Comparison of ENCODE assay signal across 8 cellular contexts in genomic region chr1:119275145-119275929, GRCh38.
DNase-seq lines count a peak whose midpoint lies in the region; ATAC-seq and TF ChIP-seq lines count a peak whose summit lies in the region.

No MANE protein-coding gene starts in this region.

- no peaks in the 10 kb centered on the region for H3K27me3 ChIP-seq in DOHH2 (ENCODE audit: control insufficient read depth, low read length)
- H3K27me3 ChIP-seq in colonic mucosa = no peaks in the 10 kb centered on the region
- no peaks in the 10 kb centered on the region for H3K27me3 ChIP-seq in transverse colon

- peaks cover under 1 to 19% of the 10 kb centered on the region in 2 donors for H3K27me3 Mint-ChIP-seq in T-cell
- H3K27me3 Mint-ChIP-seq in memory B cell = no peaks in the 10 kb centered on the region

- no peaks in the 10 kb centered on the region for H3K9me2 ChIP-seq in DOHH2 (replicated peaks; ENCODE audit: control insufficient read depth, low read length)

- 0 to 36% methylated on average over 1 to 4 of the region's 4 CpGs for WGBS in transverse colon (ENCODE audit: low coverage in 1 of 2), 2 donors

- DNase-seq in MV-4-11 (lab: John Stamatoyannopoulos, UW) (peak; percentile 39), T-cell (peak in 21 of 34 experiments; percentile 2 to 26 (median 14)), colonic mucosa (peak; percentile 54), memory B cell (ENCODE audit: low spot score in 2 of 2) (peak; percentile 4 to 11), transverse colon (peak; percentile 35), NCI-H524 treated with DMSO at 0.1 percent for 48 hours (lab: John Stamatoyannopoulos, UW) (no peak)

- TF ChIP-seq CTCF in DOHH2 (IDR thresholded peaks at IDR 0.05; ENCODE audit: low read depth, low read length, poor library complexity, severe bottlenecking) (peak; percentile 92), colonic mucosa (IDR thresholded peaks at IDR 0.05) (peak; percentile 78), transverse colon (IDR thresholded peaks at IDR 0.05) (peak; percentile 45 to 74 (median 73))

- no peak overlapping the region for H3K4me2 ChIP-seq in DOHH2 (ENCODE audit: low read length)

- H3K9me3 Mint-ChIP-seq in T-cell (no peaks in the 10 kb centered on the region), memory B cell (no peaks in the 10 kb centered on the region)

- in situ Hi-C loops in transverse colon (cut with MboI; ENCODE audit: low pct_ligation_motif_present in 1 of 4, low pct_unique_long_range_greater_than_20kb in 1 of 4, low sequenced_read_pairs in 3 of 4) = loop anchor here in 2 of 4 donors (10.0 kb wide), 1 partner anchor 89 kb away; the partner anchor contains the start of gene HAO2 (in 2 of the 2)

- POLR2A ChIA-PET in T-cell (lab: Charles Lee) = no interaction called here

- peak; percentile 85 for ATAC-seq in GM21723 (IDR thresholded peaks at IDR 0.05; ENCODE audit: unreplicated experiment)
- ATAC-seq in T-cell (replicated peaks in 1 of 4) = peak in 1 of 4 experiments; percentile 36
- peak; percentile 35 for ATAC-seq in memory B cell (ENCODE audit: low read depth)

- H3K27ac ChIP-seq in DOHH2 (ENCODE audit: low read depth, low read length) (no peak overlapping the region), colonic mucosa (no peak overlapping the region), transverse colon (no peak overlapping the region)

- no peaks in the 10 kb centered on the region for H3K79me2 ChIP-seq in DOHH2 (ENCODE audit: control insufficient read depth, low read length)

- H3K4me1 ChIP-seq in DOHH2 (ENCODE audit: control insufficient read depth, low read length) (no peaks in the 10 kb centered on the region), colonic mucosa (no peaks in the 10 kb centered on the region), transverse colon (peaks cover 0 to 7% (median 0%) of the 10 kb centered on the region in 4 donors)

- no peak overlapping the region for H3K9ac ChIP-seq in colonic mucosa (ENCODE audit: low read depth in 2 of 2, low read length in 2 of 2)

- TF ChIP-seq EP300 in transverse colon (IDR thresholded peaks at IDR 0.05; ENCODE audit: low read depth) = no peak

- no peak overlapping the region for H3K4me3 Mint-ChIP-seq in T-cell
- no peak overlapping the region for H3K4me3 Mint-ChIP-seq in memory B cell

- no peak for TF ChIP-seq POLR2A in transverse colon (IDR thresholded peaks at IDR 0.05)

- H3K4me1 Mint-ChIP-seq in T-cell = no peaks in the 10 kb centered on the region
- H3K4me1 Mint-ChIP-seq in memory B cell = no peaks in the 10 kb centered on the region

- no peaks in the 10 kb centered on the region for H3F3A ChIP-seq in DOHH2 (ENCODE audit: control insufficient read depth, insufficient read depth)

- no peak overlapping the region for H3K27ac Mint-ChIP-seq in T-cell
- no peak overlapping the region for H3K27ac Mint-ChIP-seq in memory B cell

- H3K4me3 ChIP-seq in DOHH2 (ENCODE audit: low read length) (no peak overlapping the region), colonic mucosa (no peak overlapping the region), transverse colon (no peak overlapping the region)

- H3K9me3 ChIP-seq in DOHH2 (ENCODE audit: control insufficient read depth, insufficient read depth, low read length) = no peaks in the 10 kb centered on the region
- no peaks in the 10 kb centered on the region for H3K9me3 ChIP-seq in colonic mucosa
- no peaks in the 10 kb centered on the region for H3K9me3 ChIP-seq in transverse colon

- CTCF ChIA-PET in T-cell (lab: Charles Lee) = interaction anchor here (0.6 to 2.1 kb wide), 8 partner anchors 7 to 404 kb away, joined by 3 to 5 read pairs (median 3); no protein-coding TSS in a partner anchor

- no peaks in the 10 kb centered on the region for H4K20me1 ChIP-seq in DOHH2 (ENCODE audit: control insufficient read depth, insufficient read depth, low read depth, low read length)

- H3K36me3 Mint-ChIP-seq in T-cell = no peaks in the 10 kb centered on the region
- H3K36me3 Mint-ChIP-seq in memory B cell = no peaks in the 10 kb centered on the region

- intact Hi-C loops in colonic mucosa (cut with DNase I) = no loop called here
- intact Hi-C loops in transverse colon (cut with DNase I; ENCODE audit: low total_unique reads) = loop anchor here (5.0 kb wide), 1 partner anchor 92 kb away; the partner anchor contains the start of gene HAO2

- H3K36me3 ChIP-seq in DOHH2 (ENCODE audit: control insufficient read depth, low read length) = no peaks in the 10 kb centered on the region
- no peaks in the 10 kb centered on the region for H3K36me3 ChIP-seq in colonic mucosa
- H3K36me3 ChIP-seq in transverse colon = no peaks in the 10 kb centered on the region
